ENCODE assay signal across 8 cellular contexts in genomic region chr6:39029156-39030011, GRCh38.
DNase-seq lines count a peak whose midpoint lies in the region; TF ChIP-seq lines count a peak whose summit lies in the region.

No MANE protein-coding gene starts in this region.

- no peaks in the 10 kb centered on the region for H3K36me3 ChIP-seq in KMS-11 (ENCODE audit: insufficient read depth)

- no peak overlapping the region for H3K4me2 ChIP-seq in KMS-11

- H4K20me1 ChIP-seq in KMS-11 (ENCODE audit: insufficient read depth): no peaks in the 10 kb centered on the region

- H3K27ac ChIP-seq in KMS-11: no peak overlapping the region

- H3K4me3 ChIP-seq in KMS-11 (IDR thresholded peaks at IDR 0.05; ENCODE audit: insufficient read depth, low read depth, low read length): no peak overlapping the region

- no peak overlapping the region for H3K9ac ChIP-seq in KMS-11

- TF ChIP-seq CTCF in KMS-11 (conservative IDR thresholded peaks at IDR 0.05; ENCODE audit: low read depth, low read length): peak; percentile 72

- no peak overlapping the region for H2AFZ ChIP-seq in KMS-11 (ENCODE audit: low read depth)

- no peaks in the 10 kb centered on the region for H3K79me2 ChIP-seq in KMS-11 (ENCODE audit: insufficient read depth, low read depth)

- H3K27me3 ChIP-seq in KMS-11 (ENCODE audit: insufficient read depth, low read depth): no peaks in the 10 kb centered on the region

- no peaks in the 10 kb centered on the region for H3K4me1 ChIP-seq in KMS-11 (ENCODE audit: low read depth, poor library complexity, severe bottlenecking)

- peak; percentile 7 for DNase-seq in NOMO-1 treated with DMSO at 0.1 percent for 48 hours (lab: John Stamatoyannopoulos, UW; ENCODE audit: unreplicated experiment)
- DNase-seq in NOMO-1 treated with dmso at 0.1 percent for 144 hours (lab: John Stamatoyannopoulos, UW; ENCODE audit: unreplicated experiment): no peak
- DNase-seq in activated CD8-positive, alpha-beta memory T cell treated with anti-CD3 and anti-CD28 coated beads for 48 hours (ENCODE audit: low read depth in 2 of 3, low spot score in 2 of 3): peak in 2 of 3 experiments; percentile 31 to 47
- DNase-seq in glomerular visceral epithelial cell (ENCODE audit: extremely low spot score): peak; percentile 25
- peak; percentile 51 for DNase-seq in stimulated activated CD4-positive, alpha-beta T cell treated with anti-CD3 and anti-CD28 coated beads, Interleukin-1b, Interleukin-23, amount 100 ng/mL, for 48 hours
- no peak for DNase-seq in KG1 (lab: John Stamatoyannopoulos, UW)
- DNase-seq in NCI-H2227 treated with DMSO at 0.1 percent for 48 hours (lab: John Stamatoyannopoulos, UW): no peak

Comparison
In these comparisons a context has a peak if more than half of its experiments do, and no peak if none do; other contexts are left out.
1. DNase-seq: peak in NOMO-1 treated with DMSO at 0.1 percent for 48 hours (single experiment), activated CD8-positive, alpha-beta memory T cell treated with anti-CD3 and anti-CD28 coated beads for 48 hours (2 of 3), glomerular visceral epithelial cell (single experiment) and stimulated activated CD4-positive, alpha-beta T cell treated with anti-CD3 and anti-CD28 coated beads, Interleukin-1b, Interleukin-23, amount 100 ng/mL, for 48 hours (single experiment); none in NOMO-1 treated with dmso at 0.1 percent for 144 hours (single experiment), KG1 (single experiment) and NCI-H2227 treated with DMSO at 0.1 percent for 48 hours (single experiment).